8 cellular contexts compared by ENCODE assay signal in genomic region chr21:31872072-31872451, GRCh38. TPM values are rescaled to one million over a fixed set of nuclear protein-coding genes. Genes with fewer than 3 reads are reported as not detected.
DNase-seq lines count a peak whose midpoint lies in the region; ATAC-seq and TF ChIP-seq lines count a peak whose summit lies in the region.

No MANE protein-coding gene starts in this region.

- H3K27me3 Mint-ChIP-seq in CD4-positive, CD25-positive, alpha-beta regulatory T cell, result peaks cover 54% of the 10 kb centered on the region

- peak overlapping the region; percentile 74 for H3K4me2 ChIP-seq in KMS-11

- H3K27me3 ChIP-seq in CD4-positive, CD25-positive, alpha-beta regulatory T cell (ENCODE audit: control insufficient read depth, insufficient read depth, low read length), result peaks cover 10% of the 10 kb centered on the region
- H3K27me3 ChIP-seq in KMS-11 (ENCODE audit: insufficient read depth, low read depth) (no peaks in the 10 kb centered on the region), neuron (ENCODE audit: insufficient read depth, low read length) (no peaks in the 10 kb centered on the region)

- no peaks in the 10 kb centered on the region for H3K36me3 ChIP-seq in CD4-positive, CD25-positive, alpha-beta regulatory T cell (ENCODE audit: control insufficient read depth, insufficient read depth, low read length)
- H3K36me3 ChIP-seq in KMS-11 (ENCODE audit: insufficient read depth), result no peaks in the 10 kb centered on the region
- H3K36me3 ChIP-seq in neuron (ENCODE audit: insufficient read depth, low read length), result peaks cover 3% of the 10 kb centered on the region

- no peaks in the 10 kb centered on the region for H3K79me2 ChIP-seq in KMS-11 (ENCODE audit: insufficient read depth, low read depth)

- H2AFZ ChIP-seq in KMS-11 (ENCODE audit: low read depth) (peak overlapping the region; percentile 97; the same call in 1 of the 2 replicates), neuron (ENCODE audit: low read depth, low read length) (peak overlapping the region; percentile 96)

- H3K4me3 Mint-ChIP-seq in CD4-positive, CD25-positive, alpha-beta regulatory T cell, result peak overlapping the region; percentile 57 to 78 (median 70)

- no peaks in the 10 kb centered on the region for H3K36me3 Mint-ChIP-seq in CD4-positive, CD25-positive, alpha-beta regulatory T cell

- peaks cover 0 to 11% (median 2%) of the 10 kb centered on the region in 4 donors for H3K4me1 Mint-ChIP-seq in CD4-positive, CD25-positive, alpha-beta regulatory T cell

- no peak overlapping the region for H3K9ac ChIP-seq in KMS-11

- no peak for ATAC-seq in CD4-positive, CD25-positive, alpha-beta regulatory T cell (ENCODE audit: low read depth in 2 of 2)

- no peak overlapping the region for H3K27ac Mint-ChIP-seq in CD4-positive, CD25-positive, alpha-beta regulatory T cell

- no peak for TF ChIP-seq CTCF in KMS-11 (conservative IDR thresholded peaks at IDR 0.05; ENCODE audit: low read depth, low read length)
- TF ChIP-seq CTCF in epithelial cell of proximal tubule (conservative IDR thresholded peaks at IDR 0.05; ENCODE audit: low read depth, low read length), result no peak

- H3K4me1 ChIP-seq in CD4-positive, CD25-positive, alpha-beta regulatory T cell (ENCODE audit: control insufficient read depth, insufficient read depth, low read length, poor library complexity, severe bottlenecking), result peaks cover 7% of the 10 kb centered on the region
- H3K4me1 ChIP-seq in KMS-11 (ENCODE audit: low read depth, poor library complexity, severe bottlenecking) (peaks cover 5% of the 10 kb centered on the region), neuron (ENCODE audit: insufficient read depth, low read length) (peaks cover 16% of the 10 kb centered on the region)

- peaks cover 0 to 2% (median 0%) of the 10 kb centered on the region in 7 donors for H3K9me3 Mint-ChIP-seq in CD4-positive, CD25-positive, alpha-beta regulatory T cell

- DNase-seq in CD4-positive, CD25-positive, alpha-beta regulatory T cell, result no peak
- DNase-seq in epithelial cell of proximal tubule (ENCODE audit: low read depth) (no peak), foreskin melanocyte (no peak), hippocampal formation (lab: John Stamatoyannopoulos, UW) (no peak), epidermal melanocyte (ENCODE audit: insufficient read length, low spot score) (no peak)
- DNase-seq in central memory CD4-positive, alpha-beta T cell, result no peak

- no peaks in the 10 kb centered on the region for H4K20me1 ChIP-seq in KMS-11 (ENCODE audit: insufficient read depth)

- H3K9me3 ChIP-seq in CD4-positive, CD25-positive, alpha-beta regulatory T cell (ENCODE audit: control insufficient read depth in 2 of 2, low read length in 2 of 2), result no peaks in the 10 kb centered on the region
- no peaks in the 10 kb centered on the region for H3K9me3 ChIP-seq in neuron (ENCODE audit: low read length)

- no peak overlapping the region for H3K27ac ChIP-seq in CD4-positive, CD25-positive, alpha-beta regulatory T cell (ENCODE audit: insufficient read depth, low read length, poor library complexity, severe bottlenecking)
- no peak overlapping the region for H3K27ac ChIP-seq in KMS-11

- no peak overlapping the region for H3K4me3 ChIP-seq in CD4-positive, CD25-positive, alpha-beta regulatory T cell (ENCODE audit: low read depth, low read length)
- H3K4me3 ChIP-seq in KMS-11 (IDR thresholded peaks at IDR 0.05; ENCODE audit: insufficient read depth, low read depth, low read length) (no peak overlapping the region), epithelial cell of proximal tubule (ENCODE audit: low read depth, low read length) (peak overlapping the region; percentile 62), neuron (ENCODE audit: low read length) (peak overlapping the region; percentile 69)

RNA-seq across cellular contexts. Expression of gene HUNK, which starts 0.8 kb away (rescaled TPM):
- not detected for total RNA-seq in CD4-positive, CD25-positive, alpha-beta regulatory T cell
- not detected for polyA plus RNA-seq in CD4-positive, CD25-positive, alpha-beta regulatory T cell
- 1.6 and 2.8 TPM in 2 replicates for total RNA-seq in epithelial cell of proximal tubule

Comparison
In these comparisons a context has a peak if more than half of its experiments do, and no peak if none do; other contexts are left out.
1. H3K4me3 ChIP-seq: peak in epithelial cell of proximal tubule (single experiment) and neuron (single experiment); none in CD4-positive, CD25-positive, alpha-beta regulatory T cell (single experiment) and KMS-11 (single experiment).